ENCODE assay signal across 8 cellular contexts in genomic region chr17:65530985-65531507, GRCh38. TPM values are rescaled to one million over a fixed set of nuclear protein-coding genes. Genes with fewer than 3 reads are reported as not detected.
DNase-seq lines count a peak whose midpoint lies in the region; ATAC-seq, FAIRE-seq and TF ChIP-seq lines count a peak whose summit lies in the region.

No MANE protein-coding gene starts in this region.

- H2BK5ac ChIP-seq in IMR-90 (ENCODE audit: low read depth, low read length, poor library complexity, severe bottlenecking) = no peak overlapping the region

- no peak overlapping the region for H2AK9ac ChIP-seq in IMR-90 (replicated peaks; ENCODE audit: low read depth, low read length, poor library complexity)

- H3K14ac ChIP-seq in IMR-90 (replicated peaks; ENCODE audit: low read depth, low read length) = 0 out of 2 replicates have a peak overlapping the region, but pooled peaks have one; percentile 11

- peak overlapping the region; percentile 0 to 47; a peak in 1 of 4 replicates for H4K8ac ChIP-seq in IMR-90 (ENCODE audit: low read depth in 2 of 2, low read length in 2 of 2)

- no peak overlapping the region for H3K56ac ChIP-seq in IMR-90 (ENCODE audit: extremely low read depth, insufficient read depth, low read length)

- no peaks in the 10 kb centered on the region for H3K9me3 ChIP-seq in A549
- no peaks in the 10 kb centered on the region for H3K9me3 ChIP-seq in IMR-90 (ENCODE audit: control insufficient read depth, insufficient read depth, low read length)

- no peak for TF ChIP-seq POLR2A in A549 (IDR thresholded peaks at IDR 0.05; ENCODE audit: low read length)
- no peak for TF ChIP-seq POLR2A in IMR-90 (IDR thresholded peaks at IDR 0.05; ENCODE audit: low read depth, low read length)

- BruUV-seq in IMR-90 (replicated peaks; lab: Mats Ljungman, UMichigan) = no TSS peak

- TF ChIP-seq CTCF in A549 (IDR thresholded peaks at IDR 0.05) = no peak
- TF ChIP-seq CTCF in IMR-90 (conservative IDR thresholded peaks at IDR 0.05; ENCODE audit: low read depth, low read length) = no peak
- TF ChIP-seq CTCF in fibroblast of mammary gland (conservative IDR thresholded peaks at IDR 0.05; ENCODE audit: control insufficient read depth, insufficient read depth, low read depth, low read length) = no peak

- peak overlapping the region; percentile 46 for H3K4ac ChIP-seq in IMR-90 (ENCODE audit: low read depth, low read length)

- intact Hi-C loops in IMR-90 (cut with micrococcal nuclease) = loop anchor here (1.0 kb wide), 2 partner anchors 22 to 254 kb away; no protein-coding TSS in a partner anchor

- no peak for TF ChIP-seq EP300 in A549 (IDR thresholded peaks at IDR 0.05)

- no peak overlapping the region for H3K23ac ChIP-seq in IMR-90 (ENCODE audit: low read depth, low read length)

- peak overlapping the region; percentile 19 for H2AFZ ChIP-seq in IMR-90 (replicated peaks; ENCODE audit: low read length, poor library complexity)

- peaks cover 8 to 73% (median 35%) of the 10 kb centered on the region in 3 donors for H3K36me3 Mint-ChIP-seq in naive thymus-derived CD8-positive, alpha-beta T cell
- H3K36me3 Mint-ChIP-seq in activated T-helper 17 cell treated with anti-CD3 and anti-CD28 coated beads, Interleukin-2, amount 50 U/mL, for 72 hours (ENCODE audit: low read depth) = peaks cover 46% of the 10 kb centered on the region

- CTCF ChIA-PET in A549 (lab: Yijun Ruan, JAX) = interaction anchor here (1.7 kb wide), 1 partner anchor 236 kb away, joined by 5 read pairs; no protein-coding TSS in a partner anchor
- CTCF ChIA-PET in IMR-90 (lab: Yijun Ruan, JAX) = interaction anchor here (0.6 kb wide), 2 partner anchors 236 to 407 kb away, joined by 5 to 6 read pairs; no protein-coding TSS in a partner anchor

- dilution Hi-C loops in IMR-90 (cut with HindIII; ENCODE audit: low sequenced_read_pairs, unreplicated experiment) = no loop called here

- H3K27ac ChIP-seq in A549 (no peak overlapping the region), IMR-90 (ENCODE audit: insufficient read depth, low read length) (peak overlapping the region; percentile 78; the same call in 1 of the 2 replicates)

- H2BK15ac ChIP-seq in IMR-90 (ENCODE audit: low read depth, low read length) = no peak overlapping the region

- H3K4me3 Mint-ChIP-seq in naive thymus-derived CD8-positive, alpha-beta T cell = peak overlapping the region in 2 of 10 donors; percentile 6 to 14
- H3K4me3 Mint-ChIP-seq in activated T-helper 17 cell treated with anti-CD3 and anti-CD28 coated beads, Interleukin-2, amount 50 U/mL, for 72 hours = no peak overlapping the region

- no peak for DNase-seq in A549 (ENCODE audit: low read depth in 1 of 2, low spot score in 1 of 2)
- DNase-seq in IMR-90 = peak; percentile 88
- peak; percentile 79 for DNase-seq in fibroblast of mammary gland (ENCODE audit: low read depth)
- DNase-seq in naive thymus-derived CD8-positive, alpha-beta T cell = no peak
- DNase-seq in HT-29 (ENCODE audit: low spot score) = no peak
- no peak for DNase-seq in NOMO-1 (lab: John Stamatoyannopoulos, UW; ENCODE audit: unreplicated experiment in 2 of 2)

- H4K91ac ChIP-seq in IMR-90 (ENCODE audit: insufficient read depth, low read depth, low read length) = peak overlapping the region; percentile 39; the same call in 1 of the 2 replicates

- H3K9ac ChIP-seq in IMR-90 (ENCODE audit: low read depth, low read length) = peak overlapping the region; percentile 6; the same call in 1 of the 2 replicates

- H4K5ac ChIP-seq in IMR-90 (ENCODE audit: low read depth, low read length) = peak overlapping the region; percentile 35; the same call in 1 of the 2 replicates

- TF ChIP-seq RAD21 in A549 (conservative IDR thresholded peaks at IDR 0.05 in 1 of 2, IDR thresholded peaks at IDR 0.05 in 1 of 2) (no peak), IMR-90 (IDR thresholded peaks at IDR 0.05; ENCODE audit: low read length) (no peak)

- peak overlapping the region in 8 of 10 donors; percentile 34 to 81 (median 76) for H3K27ac Mint-ChIP-seq in naive thymus-derived CD8-positive, alpha-beta T cell
- H3K27ac Mint-ChIP-seq in activated T-helper 17 cell treated with anti-CD3 and anti-CD28 coated beads, Interleukin-2, amount 50 U/mL, for 72 hours = no peak overlapping the region

- H3K9me3 Mint-ChIP-seq in naive thymus-derived CD8-positive, alpha-beta T cell = no peaks in the 10 kb centered on the region
- no peaks in the 10 kb centered on the region for H3K9me3 Mint-ChIP-seq in activated T-helper 17 cell treated with anti-CD3 and anti-CD28 coated beads, Interleukin-2, amount 50 U/mL, for 72 hours

- peaks cover 5% of the 10 kb centered on the region; the same call in 1 of the 2 replicates for H3K9me1 ChIP-seq in IMR-90 (ENCODE audit: insufficient read depth, low read length)

- H3K27me3 Mint-ChIP-seq in naive thymus-derived CD8-positive, alpha-beta T cell = no peaks in the 10 kb centered on the region
- no peaks in the 10 kb centered on the region for H3K27me3 Mint-ChIP-seq in activated T-helper 17 cell treated with anti-CD3 and anti-CD28 coated beads, Interleukin-2, amount 50 U/mL, for 72 hours

- peak overlapping the region; percentile 25 for H2AK5ac ChIP-seq in IMR-90 (ENCODE audit: low read depth, low read length)

- POLR2A ChIA-PET in A549 (lab: Yijun Ruan, JAX) = interaction anchor here (0.6 kb wide), 1 partner anchor 19 kb away, joined by 4 read pairs; no protein-coding TSS in a partner anchor
- POLR2A ChIA-PET in IMR-90 (lab: Charles Lee; ENCODE audit: unreplicated experiment) = no interaction called here
- POLR2A ChIA-PET in naive thymus-derived CD8-positive, alpha-beta T cell (lab: Charles Lee) = no interaction called here

- H3K4me1 Mint-ChIP-seq in naive thymus-derived CD8-positive, alpha-beta T cell = peaks cover 2 to 18% (median 9%) of the 10 kb centered on the region in 4 donors
- H3K4me1 Mint-ChIP-seq in activated T-helper 17 cell treated with anti-CD3 and anti-CD28 coated beads, Interleukin-2, amount 50 U/mL, for 72 hours = no peaks in the 10 kb centered on the region

- no peaks in the 10 kb centered on the region for H3K79me1 ChIP-seq in IMR-90 (ENCODE audit: low read depth in 1 of 2, low read length in 2 of 2)

- no peak for FAIRE-seq in A549 (lab: Jason Lieb, UNC)

- in situ Hi-C loops in IMR-90 (cut with MboI; ENCODE audit: low sequenced_read_pairs) = no loop called here

- H3K36me3 ChIP-seq in IMR-90 (ENCODE audit: control insufficient read depth, insufficient read depth, low read length) = peaks cover 16% of the 10 kb centered on the region; the same call in 1 of the 2 replicates

- no peaks in the 10 kb centered on the region for H4K20me1 ChIP-seq in IMR-90 (ENCODE audit: insufficient read depth, low read length)

- H3K27me3 ChIP-seq in IMR-90 (ENCODE audit: control insufficient read depth, insufficient read depth, low read length) = no peaks in the 10 kb centered on the region

- ATAC-seq in A549 (no peak; a peak in 1 of 6 replicates), IMR-90 (ENCODE audit: low read depth) (peak; percentile 93), GM21529 (IDR thresholded peaks at IDR 0.05; ENCODE audit: unreplicated experiment) (no peak)
- ATAC-seq in naive thymus-derived CD8-positive, alpha-beta T cell = no peak
- no peak for ATAC-seq in activated T-helper 17 cell treated with anti-CD3 and anti-CD28 coated beads, Interleukin-2, amount 50 U/mL, for 72 hours (replicated peaks)

- H3K4me3 ChIP-seq in A549 = no peak overlapping the region
- H3K4me3 ChIP-seq in IMR-90 (ENCODE audit: insufficient read depth, low read depth, low read length) = no peak overlapping the region
- no peak overlapping the region for H3K4me3 ChIP-seq in fibroblast of mammary gland (ENCODE audit: control insufficient read depth, low read depth, low read length)

- peak overlapping the region; percentile 1; the same call in 1 of the 2 replicates for H2BK20ac ChIP-seq in IMR-90 (ENCODE audit: low read depth, low read length)

- 74% methylated on average over 6 of the region's 6 CpGs for WGBS in A549 (ENCODE audit: missing lambda C conversion rate)
- WGBS in IMR-90 (ENCODE audit: extremely low coverage in 2 of 2, insufficient read length in 1 of 2), 2 experiments = no CpG with 5 or more reads among the region's 6 CpGs

- H2BK120ac ChIP-seq in IMR-90 (ENCODE audit: low read depth, low read length) = peak overlapping the region; percentile 62; the same call in 1 of the 2 replicates

- H3K18ac ChIP-seq in IMR-90 (ENCODE audit: low read depth, low read length) = peak overlapping the region; percentile 52; the same call in 1 of the 2 replicates

- H3K4me1 ChIP-seq in A549 (peaks cover 7% of the 10 kb centered on the region; the same call in 1 of the 3 replicates), IMR-90 (ENCODE audit: control insufficient read depth, insufficient read depth, low read length) (peaks cover 23% of the 10 kb centered on the region)

- H3K4me2 ChIP-seq in A549 = 0 out of 3 replicates have a peak overlapping the region, but pooled peaks have one; percentile 2
- H3K4me2 ChIP-seq in IMR-90 (ENCODE audit: low read depth, low read length) = peak overlapping the region; percentile 29

TF ChIP-seq in A549, 52 proteins besides CTCF, POLR2A, EP300 and RAD21:
- TF ChIP-seq FOSL2 (IDR thresholded peaks at IDR 0.05) (no peak), FOSL2 (CRISPR knock-in tag; IDR thresholded peaks at IDR 0.05) (no peak)

TF ChIP-seq in IMR-90, 13 proteins besides CTCF, POLR2A, EP300 and RAD21:
- TF ChIP-seq NFE2L2 (IDR thresholded peaks at IDR 0.05; ENCODE audit: low read depth, low read length) (peak; percentile 30; the same call in 1 of the 2 replicates), MAFK (IDR thresholded peaks at IDR 0.05; ENCODE audit: low read depth, low read length) (no peak)
TF ChIP-seq in IMR-90: peak in this region for 1.

RNA-seq across cellular contexts. Expression of gene AXIN2, which starts 30.4 kb away (rescaled TPM):
- polyA plus RNA-seq in A549 (2011; rRNA removed) (4.0 and 4.5 TPM in 2 replicates), A549 (2017; fragmentation: RNase III; extraction: RNeasy Plus Mini Kit Qiagen cat#74134 plus additional on column Dnase treatment) (3.3 to 4.9 TPM (median 4.8 TPM) in 3 replicates), IMR-90 (2012; rRNA removed) (0.91 and 0.99 TPM in 2 replicates)
- polyA plus RNA-seq in A549 (2012; cell fraction: cytosol; rRNA removed) = 1.0 and 1.2 TPM in 2 replicates
- polyA plus RNA-seq in A549 (2012; cell fraction: nucleus; rRNA removed) = 1.9 and 2.5 TPM in 2 replicates
- polyA minus RNA-seq in A549 (2011; rRNA and poly(A)+ RNA removed) = 4.9 and 5.4 TPM in 2 replicates
- 1.8 and 1.9 TPM in 2 replicates for total RNA-seq in IMR-90 (2012; rRNA removed)
- 1.0 TPM in 2 replicates for polyA plus RNA-seq in IMR-90 (2012; cell fraction: cytosol; rRNA removed)
- 2.3 and 2.4 TPM in 2 replicates for polyA plus RNA-seq in IMR-90 (2012; cell fraction: nucleus; rRNA removed; ENCODE audit: low replicate concordance)
- 10 to 100 TPM; 21.3 to 22.2 TPM for total RNA-seq in naive thymus-derived CD8-positive, alpha-beta T cell
- polyA plus RNA-seq in naive thymus-derived CD8-positive, alpha-beta T cell = 1 to 10 TPM; 1.8 to 6.7 (median 3.0) TPM
- total RNA-seq in activated T-helper 17 cell treated with anti-CD3 and anti-CD28 coated beads, Interleukin-2, amount 50 U/mL, for 72 hours = 1 to 10 TPM in 1 of 2 donors, under 1 TPM in 1; 0.71 to 1.5 TPM
- total RNA-seq in HT-29 (2014; rRNA removed; shearing (Covaris generic)) = 58.9 and 72.1 TPM in 2 replicates

Comparison
In these comparisons a context has a peak if more than half of its experiments do, and no peak if none do; other contexts are left out.
1. DNase-seq: peak in IMR-90 (single experiment) and fibroblast of mammary gland (single experiment); none in A549 (0 of 2), naive thymus-derived CD8-positive, alpha-beta T cell (0 of 10), HT-29 (single experiment) and NOMO-1 (0 of 2).